ENCODE assay signal across 12 cellular contexts in the genomic region with DNA sequence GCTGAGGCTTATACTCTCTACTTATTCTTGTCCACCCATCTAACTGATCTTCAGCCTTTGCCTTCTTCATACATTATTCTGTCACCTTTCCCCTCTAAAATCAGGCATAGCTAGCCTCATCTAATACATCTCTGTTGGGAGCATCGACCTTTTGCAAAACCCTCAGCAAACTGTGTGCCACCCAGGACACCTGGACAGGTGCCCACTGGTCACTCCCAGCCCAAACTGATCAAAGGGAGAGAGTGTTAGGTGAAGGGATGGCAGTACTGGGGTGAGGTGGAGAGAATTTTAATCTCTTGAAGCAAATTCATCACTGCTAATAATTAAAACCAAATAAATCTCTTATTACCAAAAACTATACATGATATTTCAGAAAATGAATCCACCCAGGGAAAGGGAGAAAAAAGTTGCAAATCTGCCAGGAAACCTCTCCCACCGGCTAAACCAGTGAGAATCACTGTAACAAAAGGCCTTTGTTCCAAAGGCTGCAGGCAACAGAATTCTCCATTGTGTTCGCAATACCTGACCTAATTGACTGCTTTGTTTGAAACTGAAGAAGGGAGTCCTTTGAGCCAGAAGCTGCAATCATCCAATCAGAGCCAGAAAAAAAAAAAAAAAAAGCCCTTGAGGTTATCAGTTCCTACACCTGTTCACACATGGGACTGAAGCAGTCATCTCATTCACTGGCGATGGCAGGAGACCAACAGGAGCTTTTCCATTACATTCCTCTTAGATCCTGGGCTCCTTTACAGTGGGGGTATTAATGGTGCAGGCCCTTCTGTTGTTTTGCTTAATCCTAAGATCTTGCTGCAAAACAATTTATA.
DNase-seq lines count a peak whose midpoint lies in the region; ATAC-seq, FAIRE-seq and TF ChIP-seq lines count a peak whose summit lies in the region.
"Had no signal": no experiment of that assay in that cellular context is flagged by ENCODE, and none has a peak within 500 bp of the region (broad histone marks: within the 10 kb centered on the region; RNA-seq: fewer than 3 reads in every experiment).

No MANE protein-coding gene starts in this region.

- TF ChIP-seq CTCF in D721Med (IDR thresholded peaks at IDR 0.05; ENCODE audit: insufficient read depth, missing control alignments) (no peak), brain (conservative IDR thresholded peaks at IDR 0.05) (no peak), lower lobe of right lung (IDR thresholded peaks at IDR 0.05) (no peak)

- H3K27me3 ChIP-seq in lower lobe of right lung (ENCODE audit: low read depth), result no peaks in the 10 kb centered on the region
- H3K27me3 ChIP-seq: uterus had no signal

- H3K36me3 ChIP-seq in lower lobe of right lung, result peaks cover 13% of the 10 kb centered on the region
- H3K36me3 ChIP-seq: uterus had no signal

- intact Hi-C loops in lower lobe of right lung (cut with DNase I), result no loop called here
- intact Hi-C loops in activated T-helper 2 cell treated with anti-CD3 and anti-CD28 coated beads, Interferon-gamma antibody, Interleukin-2, Interleukin-4, amounts not matched to agents 10 μg/mL and 5 μg/mL and 100 μg/mL, durations not matched to agents 14 hours and 24 hours and 36 hours (cut with micrococcal nuclease), result no loop called here

- peak; percentile 46 for FAIRE-seq in D721Med (lab: Jason Lieb, UNC)

- H3K4me1 ChIP-seq in lower lobe of right lung, result no peaks in the 10 kb centered on the region
- H3K4me1 ChIP-seq: uterus had no signal

- H3K9me3 Mint-ChIP-seq in brain, result no peaks in the 10 kb centered on the region
- no peaks in the 10 kb centered on the region for H3K9me3 Mint-ChIP-seq in activated T-helper 2 cell treated with anti-CD3 and anti-CD28 coated beads, Interferon-gamma antibody, Interleukin-2, Interleukin-4, amounts not matched to agents 10 μg/mL and 5 μg/mL and 100 μg/mL, durations not matched to agents 14 hours and 24 hours and 36 hours
- H3K9me3 Mint-ChIP-seq: CD4-positive, CD25-positive, alpha-beta regulatory T cell had no signal

- peaks cover 34% of the 10 kb centered on the region for H3K36me3 Mint-ChIP-seq in brain
- H3K36me3 Mint-ChIP-seq in activated T-helper 2 cell treated with anti-CD3 and anti-CD28 coated beads, Interferon-gamma antibody, Interleukin-2, Interleukin-4, amounts not matched to agents 10 μg/mL and 5 μg/mL and 100 μg/mL, durations not matched to agents 14 hours and 24 hours and 36 hours (ENCODE audit: low read depth), result no peaks in the 10 kb centered on the region

- H3K27ac Mint-ChIP-seq in brain, result peak overlapping the region; percentile 2 to 85 (median 70)
- no peak overlapping the region for H3K27ac Mint-ChIP-seq in activated T-helper 2 cell treated with anti-CD3 and anti-CD28 coated beads, Interferon-gamma antibody, Interleukin-2, Interleukin-4, amounts not matched to agents 10 μg/mL and 5 μg/mL and 100 μg/mL, durations not matched to agents 14 hours and 24 hours and 36 hours
- H3K27ac Mint-ChIP-seq: CD4-positive, CD25-positive, alpha-beta regulatory T cell had no signal

- H3K27me3 Mint-ChIP-seq in brain, result no peaks in the 10 kb centered on the region
- H3K27me3 Mint-ChIP-seq in activated T-helper 2 cell treated with anti-CD3 and anti-CD28 coated beads, Interferon-gamma antibody, Interleukin-2, Interleukin-4, amounts not matched to agents 10 μg/mL and 5 μg/mL and 100 μg/mL, durations not matched to agents 14 hours and 24 hours and 36 hours (ENCODE audit: low read depth), result no peaks in the 10 kb centered on the region
- H3K27me3 Mint-ChIP-seq: CD4-positive, CD25-positive, alpha-beta regulatory T cell had no signal

- ATAC-seq in lower lobe of right lung (peak; percentile 23 to 51), HG03135 (IDR thresholded peaks at IDR 0.05; ENCODE audit: unreplicated experiment) (no peak), GM19328 (IDR thresholded peaks at IDR 0.05; ENCODE audit: unreplicated experiment) (no peak)

- no peak overlapping the region for H3K27ac ChIP-seq in lower lobe of right lung
- H3K27ac ChIP-seq: uterus had no signal

- H3K4me1 Mint-ChIP-seq in brain, result peaks cover 65% of the 10 kb centered on the region
- peaks cover 8% of the 10 kb centered on the region for H3K4me1 Mint-ChIP-seq in activated T-helper 2 cell treated with anti-CD3 and anti-CD28 coated beads, Interferon-gamma antibody, Interleukin-2, Interleukin-4, amounts not matched to agents 10 μg/mL and 5 μg/mL and 100 μg/mL, durations not matched to agents 14 hours and 24 hours and 36 hours (ENCODE audit: low read depth)

- no peak overlapping the region for H3K4me3 ChIP-seq in lower lobe of right lung
- H3K4me3 ChIP-seq: uterus had no signal

- DNase-seq in D721Med (ENCODE audit: insufficient read length, low spot score) (peak; percentile 28), NCI-H2029 treated with DMSO at 0.1 percent for 48 hours (lab: John Stamatoyannopoulos, UW) (peak; percentile 96), lower lobe of right lung (no peak)
- no peak for DNase-seq in stimulated activated CD4-positive, alpha-beta T cell treated with anti-CD3 and anti-CD28 coated beads, Interleukin-1b, Interleukin-23, amount 100 ng/mL, for 48 hours
- no peak for DNase-seq in activated T-helper 2 cell treated with anti-CD3 and anti-CD28 coated beads, Interferon-gamma antibody, Interleukin-2, Interleukin-4, amounts not matched to agents 10 μg/mL and 5 μg/mL and 100 μg/mL, durations not matched to agents 14 hours and 24 hours and 36 hours (ENCODE audit: low spot score)
- DNase-seq: activated naive CD4-positive, alpha-beta T cell; CD4-positive, CD25-positive, alpha-beta regulatory T cell; stimulated activated CD4-positive, alpha-beta T cell treated with anti-CD3 and anti-CD28 coated beads, Interleukin-12 subunit alpha, Interleukin-12 subunit beta, amount 100 ng/mL, for 4 hours; uterus had no signal

- H3K9me3 ChIP-seq in lower lobe of right lung, result no peaks in the 10 kb centered on the region
- H3K9me3 ChIP-seq: uterus had no signal

- no peak overlapping the region for H3K4me3 Mint-ChIP-seq in brain
- H3K4me3 Mint-ChIP-seq in activated T-helper 2 cell treated with anti-CD3 and anti-CD28 coated beads, Interferon-gamma antibody, Interleukin-2, Interleukin-4, amounts not matched to agents 10 μg/mL and 5 μg/mL and 100 μg/mL, durations not matched to agents 14 hours and 24 hours and 36 hours (ENCODE audit: low read depth), result no peak overlapping the region
- H3K4me3 Mint-ChIP-seq: CD4-positive, CD25-positive, alpha-beta regulatory T cell had no signal

Comparison
In these comparisons a context has a peak if more than half of its experiments do, and no peak if none do; other contexts are left out.
1. DNase-seq: peak in D721Med (single experiment) and NCI-H2029 treated with DMSO at 0.1 percent for 48 hours (single experiment); none in lower lobe of right lung (single experiment), stimulated activated CD4-positive, alpha-beta T cell treated with anti-CD3 and anti-CD28 coated beads, Interleukin-1b, Interleukin-23, amount 100 ng/mL, for 48 hours (single experiment) and activated T-helper 2 cell treated with anti-CD3 and anti-CD28 coated beads, Interferon-gamma antibody, Interleukin-2, Interleukin-4, amounts not matched to agents 10 μg/mL and 5 μg/mL and 100 μg/mL, durations not matched to agents 14 hours and 24 hours and 36 hours (single experiment).
2. ATAC-seq: peak in lower lobe of right lung (2 of 2); none in HG03135 (single experiment) and GM19328 (single experiment).